ENCODE assay signal across 1 cellular context in the genomic region with DNA sequence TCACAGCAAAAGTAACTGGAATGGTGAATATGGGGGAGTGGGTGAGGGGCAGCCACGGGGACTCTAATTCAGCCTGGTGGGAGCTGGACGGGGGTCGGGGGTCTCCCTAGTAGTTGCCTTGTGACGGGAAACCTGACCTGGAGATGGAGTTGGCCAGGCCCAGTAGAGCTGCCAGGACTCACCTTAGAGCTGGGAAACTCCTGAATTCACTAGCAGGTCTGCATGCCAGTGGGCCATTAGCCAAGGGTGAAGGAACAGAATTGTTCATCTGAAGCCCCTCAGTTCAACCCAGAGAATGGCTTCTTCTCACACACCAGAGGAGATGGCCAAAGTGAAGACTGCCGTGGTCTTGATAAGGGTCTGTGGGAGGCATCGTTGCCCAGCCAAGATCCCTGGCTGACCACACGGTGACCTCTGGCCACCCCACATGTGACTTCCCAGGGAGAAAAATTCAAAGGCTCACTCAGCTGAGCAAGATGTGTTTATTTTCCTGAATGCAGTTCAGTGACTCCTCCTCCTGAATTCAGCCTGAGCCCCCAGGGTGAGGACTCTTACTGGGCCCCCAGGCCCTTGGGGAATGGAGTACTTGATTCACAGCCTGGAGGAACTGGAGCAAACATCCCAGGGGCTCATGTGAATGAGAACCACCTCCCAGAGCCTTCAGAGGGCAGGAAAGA.
TF ChIP-seq lines count a peak whose summit lies in the region.

No MANE protein-coding gene starts in this region.

TF ChIP-seq in GM23338, 12 proteins besides CTCF, POLR2A, EP300 and RAD21 (continued from another document):
- TF ChIP-seq, protein P1, sequence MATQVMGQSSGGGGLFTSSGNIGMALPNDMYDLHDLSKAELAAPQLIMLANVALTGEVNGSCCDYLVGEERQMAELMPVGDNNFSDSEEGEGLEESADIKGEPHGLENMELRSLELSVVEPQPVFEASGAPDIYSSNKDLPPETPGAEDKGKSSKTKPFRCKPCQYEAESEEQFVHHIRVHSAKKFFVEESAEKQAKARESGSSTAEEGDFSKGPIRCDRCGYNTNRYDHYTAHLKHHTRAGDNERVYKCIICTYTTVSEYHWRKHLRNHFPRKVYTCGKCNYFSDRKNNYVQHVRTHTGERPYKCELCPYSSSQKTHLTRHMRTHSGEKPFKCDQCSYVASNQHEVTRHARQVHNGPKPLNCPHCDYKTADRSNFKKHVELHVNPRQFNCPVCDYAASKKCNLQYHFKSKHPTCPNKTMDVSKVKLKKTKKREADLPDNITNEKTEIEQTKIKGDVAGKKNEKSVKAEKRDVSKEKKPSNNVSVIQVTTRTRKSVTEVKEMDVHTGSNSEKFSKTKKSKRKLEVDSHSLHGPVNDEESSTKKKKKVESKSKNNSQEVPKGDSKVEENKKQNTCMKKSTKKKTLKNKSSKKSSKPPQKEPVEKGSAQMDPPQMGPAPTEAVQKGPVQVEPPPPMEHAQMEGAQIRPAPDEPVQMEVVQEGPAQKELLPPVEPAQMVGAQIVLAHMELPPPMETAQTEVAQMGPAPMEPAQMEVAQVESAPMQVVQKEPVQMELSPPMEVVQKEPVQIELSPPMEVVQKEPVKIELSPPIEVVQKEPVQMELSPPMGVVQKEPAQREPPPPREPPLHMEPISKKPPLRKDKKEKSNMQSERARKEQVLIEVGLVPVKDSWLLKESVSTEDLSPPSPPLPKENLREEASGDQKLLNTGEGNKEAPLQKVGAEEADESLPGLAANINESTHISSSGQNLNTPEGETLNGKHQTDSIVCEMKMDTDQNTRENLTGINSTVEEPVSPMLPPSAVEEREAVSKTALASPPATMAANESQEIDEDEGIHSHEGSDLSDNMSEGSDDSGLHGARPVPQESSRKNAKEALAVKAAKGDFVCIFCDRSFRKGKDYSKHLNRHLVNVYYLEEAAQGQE (IDR thresholded peaks at IDR 0.05; ENCODE audit: unreplicated experiment) = no peak
- TF ChIP-seq CREB1 (CRISPR knock-in tag; IDR thresholded peaks at IDR 0.05; ENCODE audit: low read depth) (no peak), JUNB (IDR thresholded peaks at IDR 0.05; ENCODE audit: unreplicated experiment) (no peak)
